ENCODE assay signal across 7 cellular contexts in the genomic region with DNA sequence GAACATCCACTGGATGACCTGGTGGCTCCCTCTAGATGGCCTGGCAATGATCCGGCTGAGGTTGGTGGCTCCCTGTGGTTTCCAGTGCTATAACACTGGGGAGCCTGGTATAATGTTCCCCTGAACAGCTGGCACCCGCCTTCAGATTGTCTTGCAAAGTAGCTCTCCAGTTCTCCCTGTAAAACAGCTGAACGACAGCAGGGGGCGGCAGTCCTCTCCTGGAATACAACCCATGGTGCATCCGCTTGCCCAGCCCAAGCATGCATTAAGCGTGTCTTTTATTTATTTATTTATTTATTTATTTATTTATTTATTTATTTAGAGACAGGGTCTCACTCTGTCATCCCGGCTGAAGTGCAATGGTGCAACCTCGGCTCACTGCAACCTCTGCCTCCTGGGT.
DNase-seq lines count a peak whose midpoint lies in the region; ATAC-seq and TF ChIP-seq lines count a peak whose summit lies in the region.

No MANE protein-coding gene starts in this region.

- H3K9me3 Mint-ChIP-seq in WTC11, result no peaks in the 10 kb centered on the region
- H3K9me3 Mint-ChIP-seq in CD8-positive, alpha-beta T cell, result no peaks in the 10 kb centered on the region

- TF ChIP-seq POLR2A in right lobe of liver (IDR thresholded peaks at IDR 0.05), result no peak

- no peaks in the 10 kb centered on the region for H3K36me3 Mint-ChIP-seq in WTC11
- H3K36me3 Mint-ChIP-seq in CD8-positive, alpha-beta T cell, result no peaks in the 10 kb centered on the region

- ATAC-seq in DND-41 (ENCODE audit: insufficient read depth, low read depth) (no peak), WTC11 (peak; percentile 79), right lobe of liver (peak; percentile 75 to 91 (median 80)), HG02852 (IDR thresholded peaks at IDR 0.05; ENCODE audit: unreplicated experiment) (no peak)
- ATAC-seq in CD8-positive, alpha-beta T cell, result no peak

- no peak overlapping the region for H2AFZ ChIP-seq in DND-41 (ENCODE audit: low read depth, low read length)

- TF ChIP-seq CTCF in DND-41 (IDR thresholded peaks at IDR 0.05; ENCODE audit: borderline replicate concordance, extremely low read depth, low read length, poor library complexity, severe bottlenecking), result peak; percentile 37
- peak; percentile 40 for TF ChIP-seq CTCF in HFF-Myc (IDR thresholded peaks at IDR 0.05; ENCODE audit: low read depth, low read length, missing control alignments)
- TF ChIP-seq CTCF in WTC11 (IDR thresholded peaks at IDR 0.05), result peak; percentile 58
- peak; percentile 36 to 69 (median 42) for TF ChIP-seq CTCF in right lobe of liver (IDR thresholded peaks at IDR 0.05)
- TF ChIP-seq CTCF in CD8-positive, alpha-beta T cell (IDR thresholded peaks at IDR 0.05), result no peak

- H3K27ac Mint-ChIP-seq in WTC11, result no peak overlapping the region
- H3K27ac Mint-ChIP-seq in CD8-positive, alpha-beta T cell, result no peak overlapping the region

- no peak overlapping the region for H3K4me2 ChIP-seq in DND-41 (ENCODE audit: insufficient read depth, low read length)

- H3K4me3 Mint-ChIP-seq in WTC11, result no peak overlapping the region
- H3K4me3 Mint-ChIP-seq in CD8-positive, alpha-beta T cell, result no peak overlapping the region

- intact Hi-C loops in right lobe of liver (cut with DNase I), result no loop called here
- intact Hi-C loops in CD8-positive, alpha-beta T cell (cut with DNase I, micrococcal nuclease), result no loop called here

- no peak overlapping the region for H3K9ac ChIP-seq in DND-41 (ENCODE audit: low read depth, low read length)

- H3K4me1 Mint-ChIP-seq in WTC11, result peaks cover 29% of the 10 kb centered on the region
- H3K4me1 Mint-ChIP-seq in CD8-positive, alpha-beta T cell (ENCODE audit: low read depth), result no peaks in the 10 kb centered on the region

- no peak overlapping the region for H3K27ac ChIP-seq in DND-41 (ENCODE audit: low read length)
- no peak overlapping the region for H3K27ac ChIP-seq in right lobe of liver
- no peak overlapping the region for H3K27ac ChIP-seq in CD8-positive, alpha-beta T cell (ENCODE audit: low read depth, low read length)

- H4K20me1 ChIP-seq in DND-41 (ENCODE audit: insufficient read depth, low read length), result no peaks in the 10 kb centered on the region

- WGBS in right lobe of liver (ENCODE audit: insufficient coverage, low coverage, low lambda C conversion rate, missing lambda C conversion rate), result 32% methylated on average over 7 of the region's 8 CpGs

- H3K79me2 ChIP-seq in DND-41 (ENCODE audit: insufficient read depth, low read length), result no peaks in the 10 kb centered on the region

- H3K4me3 ChIP-seq in DND-41 (ENCODE audit: low read depth in 1 of 2, low read length in 2 of 2), result no peak overlapping the region
- no peak overlapping the region for H3K4me3 ChIP-seq in HFF-Myc (replicated peaks; ENCODE audit: low read depth, low read length)
- no peak overlapping the region for H3K4me3 ChIP-seq in right lobe of liver
- H3K4me3 ChIP-seq in CD8-positive, alpha-beta T cell (ENCODE audit: low read depth, low read length), result no peak overlapping the region

- H3K4me1 ChIP-seq in DND-41 (ENCODE audit: insufficient read depth, low read length) (no peaks in the 10 kb centered on the region), right lobe of liver (no peaks in the 10 kb centered on the region)
- H3K4me1 ChIP-seq in CD8-positive, alpha-beta T cell (ENCODE audit: insufficient read depth, low read length), result no peaks in the 10 kb centered on the region

- peak; percentile 20 for DNase-seq in DND-41
- peak; percentile 4 for DNase-seq in HFF-Myc (ENCODE audit: extremely low read depth, low read depth)
- peak; percentile 87 for DNase-seq in WTC11 (ENCODE audit: low spot score)
- peak; percentile 63 to 77 (median 64) for DNase-seq in right lobe of liver
- no peak for DNase-seq in CD8-positive, alpha-beta T cell
- no peak for DNase-seq in middle frontal gyrus (ENCODE audit: extremely low spot score, low spot score)

- no peaks in the 10 kb centered on the region for H3K36me3 ChIP-seq in DND-41 (ENCODE audit: insufficient read depth, low read length)
- no peaks in the 10 kb centered on the region for H3K36me3 ChIP-seq in right lobe of liver
- H3K36me3 ChIP-seq in CD8-positive, alpha-beta T cell (ENCODE audit: insufficient read depth, low read length), result no peaks in the 10 kb centered on the region

- POLR2A ChIA-PET in WTC11 (lab: Charles Lee), result interaction anchor here (0.9 kb wide), 1 partner anchor 13 kb away, joined by 4 read pairs; no protein-coding TSS in a partner anchor
- POLR2A ChIA-PET in CD8-positive, alpha-beta T cell (lab: Charles Lee), result no interaction called here

- H3K27me3 Mint-ChIP-seq in WTC11 (ENCODE audit: low read depth), result peaks cover under 1% of the 10 kb centered on the region
- H3K27me3 Mint-ChIP-seq in CD8-positive, alpha-beta T cell (ENCODE audit: low read depth), result peaks cover 31% of the 10 kb centered on the region

- H3K27me3 ChIP-seq in DND-41 (ENCODE audit: insufficient read depth, low read length, poor library complexity), result peaks cover 9% of the 10 kb centered on the region
- H3K27me3 ChIP-seq in right lobe of liver, result no peaks in the 10 kb centered on the region
- no peaks in the 10 kb centered on the region for H3K27me3 ChIP-seq in CD8-positive, alpha-beta T cell (ENCODE audit: insufficient read depth, low read length)

- CTCF ChIA-PET in WTC11 (lab: Charles Lee), result interaction anchor here (0.6 to 3.8 kb wide), 64 partner anchors 8 to 436 kb away, joined by 3 to 57 read pairs (median 4); no protein-coding TSS in a partner anchor
- CTCF ChIA-PET in CD8-positive, alpha-beta T cell (lab: Charles Lee), result no interaction called here

- H3K9me3 ChIP-seq in DND-41 (ENCODE audit: insufficient read depth, low read length, severe bottlenecking), result no peaks in the 10 kb centered on the region
- H3K9me3 ChIP-seq in right lobe of liver, result no peaks in the 10 kb centered on the region
- H3K9me3 ChIP-seq in CD8-positive, alpha-beta T cell (ENCODE audit: low read length), result no peaks in the 10 kb centered on the region

TF ChIP-seq in WTC11, 78 proteins besides CTCF, POLR2A, EP300 and RAD21:
- no peak for TF ChIP-seq ZMAT4 (CRISPR knock-in tag; IDR thresholded peaks at IDR 0.05)
- no peak for TF ChIP-seq JUN (CRISPR knock-in tag; IDR thresholded peaks at IDR 0.05)
- no peak for TF ChIP-seq ZBTB21 (CRISPR knock-in tag; IDR thresholded peaks at IDR 0.05; ENCODE audit: borderline replicate concordance)
- TF ChIP-seq, protein P1, sequence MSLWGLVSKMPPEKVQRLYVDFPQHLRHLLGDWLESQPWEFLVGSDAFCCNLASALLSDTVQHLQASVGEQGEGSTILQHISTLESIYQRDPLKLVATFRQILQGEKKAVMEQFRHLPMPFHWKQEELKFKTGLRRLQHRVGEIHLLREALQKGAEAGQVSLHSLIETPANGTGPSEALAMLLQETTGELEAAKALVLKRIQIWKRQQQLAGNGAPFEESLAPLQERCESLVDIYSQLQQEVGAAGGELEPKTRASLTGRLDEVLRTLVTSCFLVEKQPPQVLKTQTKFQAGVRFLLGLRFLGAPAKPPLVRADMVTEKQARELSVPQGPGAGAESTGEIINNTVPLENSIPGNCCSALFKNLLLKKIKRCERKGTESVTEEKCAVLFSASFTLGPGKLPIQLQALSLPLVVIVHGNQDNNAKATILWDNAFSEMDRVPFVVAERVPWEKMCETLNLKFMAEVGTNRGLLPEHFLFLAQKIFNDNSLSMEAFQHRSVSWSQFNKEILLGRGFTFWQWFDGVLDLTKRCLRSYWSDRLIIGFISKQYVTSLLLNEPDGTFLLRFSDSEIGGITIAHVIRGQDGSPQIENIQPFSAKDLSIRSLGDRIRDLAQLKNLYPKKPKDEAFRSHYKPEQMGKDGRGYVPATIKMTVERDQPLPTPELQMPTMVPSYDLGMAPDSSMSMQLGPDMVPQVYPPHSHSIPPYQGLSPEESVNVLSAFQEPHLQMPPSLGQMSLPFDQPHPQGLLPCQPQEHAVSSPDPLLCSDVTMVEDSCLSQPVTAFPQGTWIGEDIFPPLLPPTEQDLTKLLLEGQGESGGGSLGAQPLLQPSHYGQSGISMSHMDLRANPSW (CRISPR knock-in tag; conservative IDR thresholded peaks at IDR 0.05; ENCODE audit: low read depth), result no peak
- no peak for TF ChIP-seq KAT7 (CRISPR knock-in tag; IDR thresholded peaks at IDR 0.05; ENCODE audit: borderline replicate concordance)
- TF ChIP-seq NFE2L1 (CRISPR knock-in tag; IDR thresholded peaks at IDR 0.05), result no peak

Comparison
In these comparisons a context has a peak if more than half of its experiments do, and no peak if none do; other contexts are left out.
1. ATAC-seq: peak in WTC11 (single experiment) and right lobe of liver (4 of 4); none in DND-41 (single experiment), HG02852 (single experiment) and CD8-positive, alpha-beta T cell (single experiment).
2. DNase-seq: peak in DND-41 (single experiment), HFF-Myc (single experiment), WTC11 (single experiment) and right lobe of liver (3 of 3); none in CD8-positive, alpha-beta T cell (0 of 7) and middle frontal gyrus (single experiment).